ENCODE assay signal across 1 cellular context in genomic region chr5:10201223-10201868, GRCh38.
TF ChIP-seq lines count a peak whose summit lies in the region.

No MANE protein-coding gene starts in this region.

TF ChIP-seq in GM23338, 12 proteins besides CTCF, POLR2A, EP300 and RAD21 (continued from another document):
- TF ChIP-seq ZNF462 (CRISPR knock-in tag; IDR thresholded peaks at IDR 0.05), result no peak
- no peak for TF ChIP-seq NANOG (IDR thresholded peaks at IDR 0.05; ENCODE audit: borderline replicate concordance)
- TF ChIP-seq ETS1 (IDR thresholded peaks at IDR 0.05), result no peak
- no peak for TF ChIP-seq POLR2AphosphoS5 (IDR thresholded peaks at IDR 0.05; ENCODE audit: low read depth)
